14 cellular contexts compared by ENCODE assay signal in the genomic region with DNA sequence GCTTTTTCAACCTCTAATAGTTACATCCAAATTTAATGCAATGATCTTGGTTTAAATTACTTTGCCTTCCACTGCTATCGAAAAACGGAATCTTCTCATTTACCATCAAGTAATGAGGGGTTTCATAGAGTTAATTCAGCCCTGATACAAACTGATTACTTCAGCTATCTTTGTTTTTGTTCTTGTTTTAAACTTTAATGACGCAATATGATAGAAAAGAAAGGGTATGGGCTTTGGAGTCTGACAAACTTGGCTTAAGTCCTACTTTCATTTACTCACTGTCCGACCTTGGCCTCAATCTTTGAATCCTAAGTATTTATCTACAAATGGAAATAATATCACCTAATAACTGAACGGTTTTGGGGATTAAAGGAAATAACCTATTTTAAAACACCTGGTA. TPM values are rescaled to one million over a fixed set of nuclear protein-coding genes. Genes with fewer than 3 reads are reported as not detected.
DNase-seq lines count a peak whose midpoint lies in the region; ATAC-seq, FAIRE-seq and TF ChIP-seq lines count a peak whose summit lies in the region.
"Had no signal": no experiment of that assay in that cellular context is flagged by ENCODE, and none has a peak within 500 bp of the region (broad histone marks: within the 10 kb centered on the region; RNA-seq: fewer than 3 reads in every experiment).

No MANE protein-coding gene starts in this region.

- CTCF ChIA-PET in A549 (lab: Yijun Ruan, JAX) = interaction anchor here (0.9 to 1.1 kb wide), 3 partner anchors 11 to 16 kb away, joined by 3 to 4 read pairs (median 3); partner anchors contain the start of gene ADAM17

- no peak for TF ChIP-seq RAD21 in A549 (conservative IDR thresholded peaks at IDR 0.05 in 1 of 2, IDR thresholded peaks at IDR 0.05 in 1 of 2)

- ATAC-seq in A549 = no peak
- no peak for ATAC-seq in GM19455 (IDR thresholded peaks at IDR 0.05; ENCODE audit: unreplicated experiment)
- no peak for ATAC-seq in GM18873 (IDR thresholded peaks at IDR 0.05; ENCODE audit: low FRiP score, unreplicated experiment)

- TF ChIP-seq POLR2A in A549 (IDR thresholded peaks at IDR 0.05; ENCODE audit: low read length) = no peak
- TF ChIP-seq POLR2A in esophagus muscularis mucosa (IDR thresholded peaks at IDR 0.05; ENCODE audit: low read depth) = no peak

- FAIRE-seq in A549 (lab: Jason Lieb, UNC) = peak; percentile 59
- FAIRE-seq: keratinocyte had no signal

- H3K4me2 ChIP-seq in A549 (peak overlapping the region; percentile 45; the same call in 1 of the 3 replicates), osteoblast (ENCODE audit: insufficient read depth, low read length) (peak overlapping the region; percentile 37)

- POLR2A ChIA-PET in A549 (lab: Yijun Ruan, JAX) = interaction anchor here (2.9 kb wide), 1 partner anchor 16 kb away, joined by 14 read pairs; the partner anchor contains the start of gene ADAM17

- H3K79me2 ChIP-seq in osteoblast (ENCODE audit: insufficient read depth, low read length) = peaks cover 76% of the 10 kb centered on the region

- TF ChIP-seq EP300 in A549 (IDR thresholded peaks at IDR 0.05) (no peak), esophagus muscularis mucosa (IDR thresholded peaks at IDR 0.05) (no peak)

- H3K27me3 ChIP-seq in esophagus muscularis mucosa (no peaks in the 10 kb centered on the region), osteoblast (ENCODE audit: insufficient read depth, low read length) (no peaks in the 10 kb centered on the region)
- H3K27me3 ChIP-seq: ovary had no signal

- WGBS in A549 (ENCODE audit: missing lambda C conversion rate) = 88% methylated on average over 5 of the region's 5 CpGs
- WGBS in esophagus muscularis mucosa = 62% methylated on average over 5 of the region's 5 CpGs

- H3K9me3 ChIP-seq in A549 (no peaks in the 10 kb centered on the region), esophagus muscularis mucosa (no peaks in the 10 kb centered on the region), osteoblast (ENCODE audit: low read depth, low read length) (no peaks in the 10 kb centered on the region)
- H3K9me3 ChIP-seq: ovary had no signal

- no peak overlapping the region; a peak in 1 of 6 replicates for H3K27ac ChIP-seq in A549
- peak overlapping the region in 3 of 4 donors; percentile 41 to 56 (median 50) for H3K27ac ChIP-seq in esophagus muscularis mucosa (replicated peaks in 1 of 4)
- peak overlapping the region; percentile 93 for H3K27ac ChIP-seq in osteoblast (ENCODE audit: low read depth, low read length)

- no peak overlapping the region for H2AFZ ChIP-seq in osteoblast (ENCODE audit: low read length)

- H3K4me1 ChIP-seq in A549 = peaks cover 53% of the 10 kb centered on the region
- peaks cover 13 to 38% (median 25%) of the 10 kb centered on the region in 4 donors for H3K4me1 ChIP-seq in esophagus muscularis mucosa
- H3K4me1 ChIP-seq in osteoblast (ENCODE audit: insufficient read depth, low read length) = peaks cover 17% of the 10 kb centered on the region

- no peak for DNase-seq in A549 (ENCODE audit: low read depth in 1 of 2, low spot score in 1 of 2)
- peak; percentile 33 for DNase-seq in NCI-H226
- DNase-seq in esophagus muscularis mucosa (ENCODE audit: extremely low spot score) = no peak
- DNase-seq in osteoblast (ENCODE audit: insufficient read length, low spot score, missing footprints) = no peak
- no peak for DNase-seq in HUDEP-2 (lab: John Stamatoyannopoulos, UW; ENCODE audit: unreplicated experiment in 76 of 76)
- DNase-seq in D341Med (ENCODE audit: low spot score) = no peak
- DNase-seq: amniotic stem cell, GF-D8, NCI-H526, T-helper 2 cell had no signal

- peaks cover 5% of the 10 kb centered on the region for H4K20me1 ChIP-seq in osteoblast (ENCODE audit: insufficient read depth, low read length)

- H3K36me3 ChIP-seq in esophagus muscularis mucosa (peaks cover 0 to 23% (median 6%) of the 10 kb centered on the region in 4 donors), osteoblast (ENCODE audit: insufficient read depth, low read length) (no peaks in the 10 kb centered on the region)
- H3K36me3 ChIP-seq: ovary had no signal

- no peak for TF ChIP-seq CTCF in A549 (IDR thresholded peaks at IDR 0.05)
- no peak for TF ChIP-seq CTCF in esophagus muscularis mucosa (IDR thresholded peaks at IDR 0.05)
- no peak for TF ChIP-seq CTCF in osteoblast (IDR thresholded peaks at IDR 0.05; ENCODE audit: extremely low read depth, low read depth, low read length)

- H3K4me3 ChIP-seq in A549 (no peak overlapping the region), esophagus muscularis mucosa (no peak overlapping the region), osteoblast (ENCODE audit: insufficient read depth, low read length) (no peak overlapping the region)
- H3K4me3 ChIP-seq: ovary had no signal

- intact Hi-C loops in esophagus muscularis mucosa (cut with DNase I) = no loop called here

TF ChIP-seq in A549, 52 proteins besides CTCF, POLR2A, EP300 and RAD21:
- TF ChIP-seq CEBPB (IDR thresholded peaks at IDR 0.05) (peak; percentile 31 to 48; a peak in 2 of 4 replicates), HEYL (CRISPR knock-in tag; IDR thresholded peaks at IDR 0.05) (no peak)
TF ChIP-seq in A549: peak in this region for 1.

RNA-seq across cellular contexts. Expression of gene ADAM17, which starts 16.1 kb away (rescaled TPM):
- polyA plus RNA-seq in A549 (2011; rRNA removed) (33.0 and 33.1 TPM in 2 replicates), A549 (2017; fragmentation: RNase III; extraction: RNeasy Plus Mini Kit Qiagen cat#74134 plus additional on column Dnase treatment) (36.0 to 39.1 TPM (median 38.1 TPM) in 3 replicates)
- 11.7 and 11.8 TPM in 2 replicates for polyA plus RNA-seq in A549 (2012; cell fraction: cytosol; rRNA removed)
- 17.7 and 21.0 TPM in 2 replicates for polyA plus RNA-seq in A549 (2012; cell fraction: nucleus; rRNA removed)
- 29.7 and 30.1 TPM in 2 replicates for polyA minus RNA-seq in A549 (2011; rRNA and poly(A)+ RNA removed)
- total RNA-seq in esophagus muscularis mucosa (10 to 100 TPM; 12.9 to 17.7 (median 14.9) TPM), osteoblast (53.6 and 69.1 TPM in 2 replicates)

Comparison
In these comparisons a context has a peak if more than half of its experiments do, and no peak if none do; other contexts are left out.
1. H3K27ac ChIP-seq: peak in esophagus muscularis mucosa (3 of 4) and osteoblast (single experiment); none in A549 (0 of 2).